ENCODE assay signal across 22 cellular contexts in genomic region chr10:56296626-56297025, GRCh38.
"Had no signal": no experiment of that assay in that cellular context is flagged by ENCODE, and none has a peak within 500 bp of the region (broad histone marks: within the 10 kb centered on the region; RNA-seq: fewer than 3 reads in every experiment).

No MANE protein-coding gene starts in this region.

- H2AFZ ChIP-seq: hepatocyte, neural progenitor cell had no signal

- H3K9me3 ChIP-seq: ovary, sigmoid colon, thoracic aorta, transverse colon had no signal

- H3K36me3 ChIP-seq: neural progenitor cell, ovary, right atrium auricular region, sigmoid colon, stomach, thoracic aorta, transverse colon had no signal

- ATAC-seq: left lobe of liver; natural killer cell treated with Interleukin-12 subunit alpha and Interleukin-12 subunit beta and Interleukin-15 and Interleukin-18, amount 100 ng/mL, for 72 hours had no signal

- H3K4me3 ChIP-seq: dorsolateral prefrontal cortex, hepatocyte, neural progenitor cell, ovary, right atrium auricular region, sigmoid colon, skin epidermis, stomach, thoracic aorta, transverse colon had no signal

- H3K4me2 ChIP-seq: hepatocyte, neural progenitor cell had no signal

- H3K27me3 ChIP-seq: dorsolateral prefrontal cortex, hepatocyte, neural progenitor cell, ovary, right atrium auricular region, sigmoid colon, stomach, transverse colon had no signal

- H3K4me1 ChIP-seq: neural progenitor cell, right atrium auricular region, sigmoid colon, stomach, transverse colon had no signal

- H3K79me2 ChIP-seq: hepatocyte had no signal

- H3K27ac ChIP-seq: dorsolateral prefrontal cortex, hepatocyte, neural progenitor cell, ovary, right atrium auricular region, sigmoid colon, skin epidermis, stomach, thoracic aorta, transverse colon had no signal

- DNase-seq: cortex of kidney; dorsolateral prefrontal cortex; effector CD8-positive, alpha-beta T cell; foreskin melanocyte; head of caudate nucleus; midbrain; nucleus accumbens; ovary; sigmoid colon; stimulated activated CD4-positive, alpha-beta T cell treated with anti-CD3 and anti-CD28 coated beads, Interleukin-2, amount 100 ng/mL, for 24 hours; stimulated activated CD4-positive, alpha-beta T cell treated with anti-CD3 and anti-CD28 coated beads, Interleukin-4, amount 100 ng/mL, for 4 hours; stimulated activated naive CD4-positive, alpha-beta T cell; stomach; substantia nigra; transverse colon had no signal

- H3K9ac ChIP-seq: neural progenitor cell had no signal
